In genomic region chrX:73851014-73852009, GRCh38 we compare ENCODE assay signal across 8 cellular contexts. TPM values are rescaled to one million over a fixed set of nuclear protein-coding genes. Genes with fewer than 3 reads are reported as not detected.
A peak's percentile ranks its signal among the peaks of the same experiment; 100 is the strongest.
DNase-seq lines count a peak whose midpoint lies in the region; ATAC-seq and TF ChIP-seq lines count a peak whose summit lies in the region.

No MANE protein-coding gene starts in this region.

- no peak overlapping the region for H3K27ac Mint-ChIP-seq in activated CD4-positive, alpha-beta T cell treated with anti-CD3 and anti-CD28 coated beads for 36 hours

- H3K36me3 Mint-ChIP-seq in activated CD4-positive, alpha-beta T cell treated with anti-CD3 and anti-CD28 coated beads for 36 hours (ENCODE audit: low read depth) = no peaks in the 10 kb centered on the region

- no peaks in the 10 kb centered on the region for H3K9me3 Mint-ChIP-seq in activated CD4-positive, alpha-beta T cell treated with anti-CD3 and anti-CD28 coated beads for 36 hours (ENCODE audit: low read depth)

- ATAC-seq in GM18517 (IDR thresholded peaks at IDR 0.05; ENCODE audit: unreplicated experiment) = peak; percentile 79
- peak; percentile 67 for ATAC-seq in HG03558 (IDR thresholded peaks at IDR 0.05; ENCODE audit: extremely low read depth, unreplicated experiment)
- no peak for ATAC-seq in HG03280 (IDR thresholded peaks at IDR 0.05; ENCODE audit: unreplicated experiment)
- ATAC-seq in activated CD4-positive, alpha-beta T cell treated with anti-CD3 and anti-CD28 coated beads for 36 hours = no peak

- POLR2A ChIA-PET in activated CD4-positive, alpha-beta T cell treated with anti-CD3 and anti-CD28 coated beads for 36 hours (lab: Charles Lee) = no interaction called here

- H3K4me3 Mint-ChIP-seq in activated CD4-positive, alpha-beta T cell treated with anti-CD3 and anti-CD28 coated beads for 36 hours = no peak overlapping the region

- no peaks in the 10 kb centered on the region for H3K27me3 ChIP-seq in brain microvascular endothelial cell (replicated peaks)

- CTCF ChIA-PET in activated CD4-positive, alpha-beta T cell treated with anti-CD3 and anti-CD28 coated beads for 36 hours (lab: Charles Lee) = interaction anchor here (1.1 kb wide), 1 partner anchor 164 kb away, joined by 3 read pairs; no protein-coding TSS in a partner anchor

- intact Hi-C loops in posterior vena cava (cut with DNase I) = no loop called here
- intact Hi-C loops in activated CD4-positive, alpha-beta T cell treated with anti-CD3 and anti-CD28 coated beads for 36 hours (cut with DNase I, micrococcal nuclease) = no loop called here

- H3K27ac ChIP-seq in brain microvascular endothelial cell = peak overlapping the region; percentile 83

- in situ Hi-C loops in brain microvascular endothelial cell (cut with HindIII; ENCODE audit: low pct_ligation_motif_present, low sequenced_read_pairs) = loop anchor here (10.0 kb wide), 2 partner anchors 163 to 283 kb away; no protein-coding TSS in a partner anchor

- H3K36me3 ChIP-seq in brain microvascular endothelial cell (replicated peaks) = no peaks in the 10 kb centered on the region

- H3K4me3 ChIP-seq in brain microvascular endothelial cell (ENCODE audit: low read depth, low read length) = peak overlapping the region; percentile 76

- H3K4me1 Mint-ChIP-seq in activated CD4-positive, alpha-beta T cell treated with anti-CD3 and anti-CD28 coated beads for 36 hours = no peaks in the 10 kb centered on the region

- DNase-seq in brain microvascular endothelial cell (peak; percentile 94), posterior vena cava (ENCODE audit: low spot score) (peak; percentile 93), SW 1271 (lab: John Stamatoyannopoulos, UW) (no peak), H4 (ENCODE audit: low spot score) (no peak)
- no peak for DNase-seq in activated CD4-positive, alpha-beta T cell treated with anti-CD3 and anti-CD28 coated beads for 36 hours

- H3K27me3 Mint-ChIP-seq in activated CD4-positive, alpha-beta T cell treated with anti-CD3 and anti-CD28 coated beads for 36 hours = no peaks in the 10 kb centered on the region

- TF ChIP-seq CTCF in brain microvascular endothelial cell (IDR thresholded peaks at IDR 0.05; ENCODE audit: low read depth, low read length, missing control alignments) = no peak

RNA-seq across cellular contexts. Expression of gene XIST, which starts 1.2 kb away (rescaled TPM):
- total RNA-seq in posterior vena cava = 100 to 1,000 TPM; 196 to 243 TPM
- total RNA-seq in activated CD4-positive, alpha-beta T cell treated with anti-CD3 and anti-CD28 coated beads for 36 hours = not detected
- not detected in 2 replicates for total RNA-seq in H4 (2014; rRNA removed; shearing (Covaris generic))

Comparison
In these comparisons a context has a peak if more than half of its experiments do, and no peak if none do; other contexts are left out.
1. ATAC-seq: peak in GM18517 (single experiment) and HG03558 (single experiment); none in HG03280 (single experiment) and activated CD4-positive, alpha-beta T cell treated with anti-CD3 and anti-CD28 coated beads for 36 hours (single experiment).
2. DNase-seq: peak in brain microvascular endothelial cell (single experiment) and posterior vena cava (single experiment); none in SW 1271 (0 of 2), activated CD4-positive, alpha-beta T cell treated with anti-CD3 and anti-CD28 coated beads for 36 hours (single experiment) and H4 (single experiment).